19 cellular contexts compared by ENCODE assay signal in the genomic region with DNA sequence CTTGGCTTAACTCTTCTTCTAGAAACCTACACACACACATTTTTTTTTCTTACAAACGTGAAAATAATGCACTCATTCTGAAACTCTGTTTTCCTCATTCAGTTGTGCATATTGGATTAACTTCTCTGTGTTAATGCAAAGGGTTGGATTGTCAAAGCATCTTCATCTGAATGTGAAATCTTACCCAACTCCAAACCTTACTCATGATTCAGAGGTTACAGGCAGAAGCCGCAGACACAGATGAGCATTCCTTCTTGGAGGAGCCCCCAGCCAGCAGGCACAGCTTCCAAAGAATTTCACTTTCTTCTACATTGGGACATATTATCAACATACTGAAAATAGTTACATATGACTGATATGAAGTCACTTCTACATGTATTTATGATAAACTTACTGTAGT. TPM values are rescaled to one million over a fixed set of nuclear protein-coding genes. Genes with fewer than 3 reads are reported as not detected.
DNase-seq lines count a peak whose midpoint lies in the region; TF ChIP-seq lines count a peak whose summit lies in the region.
"Had no signal": no experiment of that assay in that cellular context is flagged by ENCODE, and none has a peak within 500 bp of the region (broad histone marks: within the 10 kb centered on the region; RNA-seq: fewer than 3 reads in every experiment).

No MANE protein-coding gene starts in this region.

- H3K4me1 Mint-ChIP-seq in activated naive CD4-positive, alpha-beta T cell treated with anti-CD3 and anti-CD28 coated beads, Interleukin-2, amount 10 ng/mL, durations not matched to agents 7 days and 5 days, result no peaks in the 10 kb centered on the region
- H3K4me1 Mint-ChIP-seq: activated naive CD4-positive, alpha-beta T cell treated with anti-CD3 and anti-CD28 coated beads, Interleukin-2, amount 50 U/mL, for 24 hours had no signal

- no peak for TF ChIP-seq CTCF in fibroblast of pulmonary artery (IDR thresholded peaks at IDR 0.05; ENCODE audit: low read length, missing control alignments)

- peak; percentile 30 for DNase-seq in GM03348 (ENCODE audit: low spot score)
- DNase-seq in NCI-H460 (ENCODE audit: extremely low read depth, low read depth), result peak; percentile 56
- DNase-seq in fibroblast of pulmonary artery (ENCODE audit: low read depth), result peak; percentile 54
- DNase-seq in skeletal muscle cell (ENCODE audit: low read depth), result peak; percentile 27
- no peak for DNase-seq in NCI-H446 (lab: John Stamatoyannopoulos, UW)
- no peak for DNase-seq in activated naive CD4-positive, alpha-beta T cell treated with anti-CD3 and anti-CD28 coated beads, Interleukin-2, amount 10 ng/mL, durations not matched to agents 7 days and 5 days
- no peak for DNase-seq in mesenteric fat pad (ENCODE audit: low spot score)
- DNase-seq in hypothalamus (lab: John Stamatoyannopoulos, UW), result no peak
- DNase-seq: activated CD4-positive, alpha-beta T cell treated with anti-CD3 and anti-CD28 coated beads, Interleukin-2, amount 50 U/mL, for 4 hours; activated T-cell treated with anti-CD3 and anti-CD28 coated beads for 4 hours; erythroblast; heart right ventricle; naive thymus-derived CD8-positive, alpha-beta T cell; NCI-H187; NCI-H510A; SW 1271; thyroid gland had no signal

- no peak overlapping the region for H3K27ac Mint-ChIP-seq in activated naive CD4-positive, alpha-beta T cell treated with anti-CD3 and anti-CD28 coated beads, Interleukin-2, amount 10 ng/mL, durations not matched to agents 7 days and 5 days
- H3K27ac Mint-ChIP-seq: activated naive CD4-positive, alpha-beta T cell treated with anti-CD3 and anti-CD28 coated beads, Interleukin-2, amount 50 U/mL, for 24 hours had no signal

- no peaks in the 10 kb centered on the region for H3K36me3 Mint-ChIP-seq in activated naive CD4-positive, alpha-beta T cell treated with anti-CD3 and anti-CD28 coated beads, Interleukin-2, amount 10 ng/mL, durations not matched to agents 7 days and 5 days

- no peaks in the 10 kb centered on the region for H3K9me3 Mint-ChIP-seq in activated naive CD4-positive, alpha-beta T cell treated with anti-CD3 and anti-CD28 coated beads, Interleukin-2, amount 10 ng/mL, durations not matched to agents 7 days and 5 days
- H3K9me3 Mint-ChIP-seq: activated naive CD4-positive, alpha-beta T cell treated with anti-CD3 and anti-CD28 coated beads, Interleukin-2, amount 50 U/mL, for 24 hours; naive thymus-derived CD8-positive, alpha-beta T cell had no signal

- CTCF ChIA-PET in activated naive CD4-positive, alpha-beta T cell treated with anti-CD3 and anti-CD28 coated beads, Interleukin-2, amount 10 ng/mL, durations not matched to agents 7 days and 5 days (lab: Charles Lee), result no interaction called here

- no peak overlapping the region for H3K4me3 ChIP-seq in fibroblast of pulmonary artery (replicated peaks; ENCODE audit: low read depth, low read length)
- H3K4me3 ChIP-seq in skeletal muscle cell (ENCODE audit: low read depth, low read length), result no peak overlapping the region
- H3K4me3 ChIP-seq: BLaER1, heart right ventricle, thyroid gland had no signal

- no peaks in the 10 kb centered on the region for H3K27me3 Mint-ChIP-seq in activated naive CD4-positive, alpha-beta T cell treated with anti-CD3 and anti-CD28 coated beads, Interleukin-2, amount 10 ng/mL, durations not matched to agents 7 days and 5 days
- H3K27me3 Mint-ChIP-seq: activated naive CD4-positive, alpha-beta T cell treated with anti-CD3 and anti-CD28 coated beads, Interleukin-2, amount 50 U/mL, for 24 hours; naive thymus-derived CD8-positive, alpha-beta T cell had no signal

- H3K4me3 Mint-ChIP-seq in activated naive CD4-positive, alpha-beta T cell treated with anti-CD3 and anti-CD28 coated beads, Interleukin-2, amount 10 ng/mL, durations not matched to agents 7 days and 5 days, result no peak overlapping the region
- H3K4me3 Mint-ChIP-seq: activated naive CD4-positive, alpha-beta T cell treated with anti-CD3 and anti-CD28 coated beads, Interleukin-2, amount 50 U/mL, for 24 hours; naive thymus-derived CD8-positive, alpha-beta T cell had no signal

RNA-seq across cellular contexts. Expression of a gene that starts 15.7 kb away (rescaled TPM):
- 18.9 and 21.1 TPM in 2 replicates for total RNA-seq in NCI-H460 (2014; rRNA removed; shearing (Covaris generic))
- 13.1 and 18.5 TPM in 2 replicates for polyA plus RNA-seq in NCI-H460 (2014; cell fraction: nucleus; rRNA removed)
- 11.1 TPM for total RNA-seq in mesenteric fat pad

RNA-seq across cellular contexts. Expression of a gene that starts 33.0 kb away (rescaled TPM):
- 71.6 and 83.7 TPM in 2 replicates for total RNA-seq in NCI-H460 (2014; rRNA removed; shearing (Covaris generic))
- 61.6 and 115 TPM in 2 replicates for polyA plus RNA-seq in NCI-H460 (2014; cell fraction: nucleus; rRNA removed)
- total RNA-seq in mesenteric fat pad, result 34.9 TPM

Comparison
In these comparisons a context has a peak if more than half of its experiments do, and no peak if none do; other contexts are left out.
1. DNase-seq: peak in GM03348 (single experiment), NCI-H460 (single experiment), fibroblast of pulmonary artery (single experiment) and skeletal muscle cell (single experiment); none in NCI-H446 (0 of 2), activated naive CD4-positive, alpha-beta T cell treated with anti-CD3 and anti-CD28 coated beads, Interleukin-2, amount 10 ng/mL, durations not matched to agents 7 days and 5 days (single experiment), mesenteric fat pad (single experiment) and hypothalamus (0 of 51).